ENCODE assay signal across 21 cellular contexts in genomic region chr5:121138952-121139351, GRCh38.
DNase-seq lines count a peak whose midpoint lies in the region; ATAC-seq, FAIRE-seq and TF ChIP-seq lines count a peak whose summit lies in the region.
"Had no signal": no experiment of that assay in that cellular context is flagged by ENCODE, and none has a peak within 500 bp of the region (broad histone marks: within the 10 kb centered on the region; RNA-seq: fewer than 3 reads in every experiment).

No MANE protein-coding gene starts in this region.

- no peak for FAIRE-seq in endothelial cell of umbilical vein (lab: Jason Lieb, UNC)
- FAIRE-seq: A204.1, G401.6, GM12891, GM19239 had no signal

- 15% methylated on average over 1 of the region's 1 CpG for WGBS in SK-N-SH (ENCODE audit: low lambda C conversion rate)
- WGBS in aorta, 2 donors: 50 to 76% methylated on average over 1 of the region's 1 CpG

- H4K20me1 ChIP-seq in SK-N-SH (ENCODE audit: insufficient read depth) (no peaks in the 10 kb centered on the region), endothelial cell of umbilical vein (replicated peaks; ENCODE audit: control insufficient read depth, extremely low read depth, insufficient read depth, low read length) (no peaks in the 10 kb centered on the region)
- H4K20me1 ChIP-seq: BLaER1 treated with 17β-estradiol and CSF1 and Interleukin-3, amounts not matched to agents 10 nM and 100 nM had no signal

- H3K4me2 ChIP-seq in SK-N-SH (no peak overlapping the region; the same call in 1 of the 2 replicates), endothelial cell of umbilical vein (ENCODE audit: insufficient read depth, low read length) (peak overlapping the region; percentile 67)
- H3K4me2 ChIP-seq: BLaER1 treated with 17β-estradiol and CSF1 and Interleukin-3, amounts not matched to agents 10 nM and 100 nM had no signal

- H3K36me3 ChIP-seq in ACC112 (ENCODE audit: insufficient read depth, low read length) (no peaks in the 10 kb centered on the region), RWPE2 (ENCODE audit: low read depth) (no peaks in the 10 kb centered on the region), SK-N-SH (replicated peaks in 1 of 2; ENCODE audit: control insufficient read depth in 1 of 2, insufficient read depth in 2 of 2, low read length in 1 of 2) (no peaks in the 10 kb centered on the region), endothelial cell of umbilical vein (ENCODE audit: control insufficient read depth in 2 of 2, extremely low read depth in 1 of 2, insufficient read depth in 2 of 2, low read length in 2 of 2) (no peaks in the 10 kb centered on the region), WERI-Rb-1 (no peaks in the 10 kb centered on the region), aorta (ENCODE audit: control insufficient read depth in 1 of 2, insufficient read depth in 2 of 2, low read length in 1 of 2) (no peaks in the 10 kb centered on the region)
- H3K36me3 ChIP-seq: BLaER1 treated with 17β-estradiol and CSF1 and Interleukin-3, amounts not matched to agents 10 nM and 100 nM had no signal

- H3K27me3 ChIP-seq in ACC112 (ENCODE audit: insufficient read depth, low read length): no peaks in the 10 kb centered on the region
- no peaks in the 10 kb centered on the region for H3K27me3 ChIP-seq in RWPE2 (ENCODE audit: insufficient read depth, poor library complexity, severe bottlenecking)
- H3K27me3 ChIP-seq in SK-N-SH (ENCODE audit: insufficient read depth): no peaks in the 10 kb centered on the region
- H3K27me3 ChIP-seq in endothelial cell of umbilical vein (ENCODE audit: control insufficient read depth in 2 of 2, insufficient read depth in 2 of 2, low read length in 2 of 2): no peaks in the 10 kb centered on the region
- no peaks in the 10 kb centered on the region for H3K27me3 ChIP-seq in WERI-Rb-1 (ENCODE audit: insufficient read depth, low read depth, severe bottlenecking)
- H3K27me3 ChIP-seq in aorta (ENCODE audit: control insufficient read depth in 1 of 2, insufficient read depth in 2 of 2, low read length in 1 of 2): no peaks in the 10 kb centered on the region
- H3K27me3 ChIP-seq: BLaER1 treated with 17β-estradiol and CSF1 and Interleukin-3, amounts not matched to agents 10 nM and 100 nM had no signal

- no peaks in the 10 kb centered on the region for H3K79me2 ChIP-seq in ACC112 (ENCODE audit: control insufficient read depth, insufficient read depth, low read length, unreplicated experiment)
- no peaks in the 10 kb centered on the region for H3K79me2 ChIP-seq in SK-N-SH (ENCODE audit: insufficient read depth)
- H3K79me2 ChIP-seq in endothelial cell of umbilical vein (ENCODE audit: control insufficient read depth, insufficient read depth, low read length): no peaks in the 10 kb centered on the region

- CTCF ChIA-PET in SK-N-SH (lab: Yijun Ruan, JAX): interaction anchor here (0.9 kb wide), 1 partner anchor 26 kb away, joined by 3 read pairs; no protein-coding TSS in a partner anchor
- CTCF ChIA-PET in endothelial cell of umbilical vein (lab: Charles Lee): interaction anchor here (0.7 to 1.8 kb wide), 3 partner anchors 15 to 44 kb away, joined by 3 to 5 read pairs (median 4); no protein-coding TSS in a partner anchor

- peaks cover 6% of the 10 kb centered on the region for H3F3A ChIP-seq in SK-N-SH (replicated peaks; ENCODE audit: insufficient read depth)

- TF ChIP-seq POLR2A in endothelial cell of umbilical vein (IDR thresholded peaks at IDR 0.05; ENCODE audit: low read depth, low read length): no peak

- no peak for DNase-seq in RWPE2 (ENCODE audit: low spot score)
- peak; percentile 4 for DNase-seq in SK-N-SH
- no peak for DNase-seq in endothelial cell of umbilical vein (ENCODE audit: low read depth, low spot score)
- no peak for DNase-seq in effector CD4-positive, alpha-beta T cell
- no peak for DNase-seq in WERI-Rb-1
- DNase-seq in aorta: no peak
- DNase-seq: AML-193; Caco-2; Calu3; CD4-positive, alpha-beta T cell; CD8-positive, alpha-beta T cell; DMS79 treated with DMSO at 0.1 percent for 48 hours; GF-D8 had no signal

- no TSS peak for BruUV-seq in endothelial cell of umbilical vein (replicated peaks; lab: Mats Ljungman, UMichigan)

- no peaks in the 10 kb centered on the region for H3K9me1 ChIP-seq in endothelial cell of umbilical vein (replicated peaks; ENCODE audit: control insufficient read depth, extremely low read depth, insufficient read depth, low read length)

- TF ChIP-seq CTCF in RWPE2 (IDR thresholded peaks at IDR 0.05; ENCODE audit: poor library complexity, severe bottlenecking) (no peak), SK-N-SH (IDR thresholded peaks at IDR 0.05) (no peak), endothelial cell of umbilical vein (IDR thresholded peaks at IDR 0.05; ENCODE audit: extremely low read depth in 1 of 2, insufficient read depth in 1 of 2, low read depth in 1 of 2, low read length in 2 of 2) (no peak), WERI-Rb-1 (IDR thresholded peaks at IDR 0.05; ENCODE audit: low read depth, low read length) (no peak)

- no peak for TF ChIP-seq RAD21 in SK-N-SH (IDR thresholded peaks at IDR 0.05; ENCODE audit: low read length)

- H3K9me3 ChIP-seq in RWPE2 (ENCODE audit: severe bottlenecking) (no peaks in the 10 kb centered on the region), SK-N-SH (no peaks in the 10 kb centered on the region), endothelial cell of umbilical vein (replicated peaks; ENCODE audit: control insufficient read depth, insufficient read depth, low read length) (no peaks in the 10 kb centered on the region), WERI-Rb-1 (ENCODE audit: severe bottlenecking) (no peaks in the 10 kb centered on the region), aorta (ENCODE audit: control insufficient read depth, low read length) (no peaks in the 10 kb centered on the region)
- H3K9me3 ChIP-seq: BLaER1 treated with 17β-estradiol and CSF1 and Interleukin-3, amounts not matched to agents 10 nM and 100 nM; Caco-2 had no signal

- H3K4me1 ChIP-seq in ACC112 (ENCODE audit: control insufficient read depth, insufficient read depth, low read length, unreplicated experiment) (peaks cover 10% of the 10 kb centered on the region), RWPE2 (ENCODE audit: insufficient read depth, poor library complexity, severe bottlenecking) (peaks cover 10% of the 10 kb centered on the region), SK-N-SH (ENCODE audit: control insufficient read depth in 1 of 2, insufficient read depth in 2 of 2, low read depth in 1 of 2, low read length in 1 of 2) (peaks cover 10 to 11% of the 10 kb centered on the region in 2 experiments), endothelial cell of umbilical vein (ENCODE audit: control insufficient read depth, extremely low read depth, insufficient read depth, low read length) (peaks cover 19% of the 10 kb centered on the region), aorta (ENCODE audit: control insufficient read depth in 1 of 2, insufficient read depth in 2 of 2, low read length in 2 of 2) (no peaks in the 10 kb centered on the region)
- H3K4me1 ChIP-seq: BLaER1 treated with 17β-estradiol and CSF1 and Interleukin-3, amounts not matched to agents 10 nM and 100 nM; Caco-2 had no signal

- H3K9ac ChIP-seq in SK-N-SH (no peak overlapping the region), endothelial cell of umbilical vein (replicated peaks; ENCODE audit: extremely low read depth, insufficient read depth, low read length) (no peak overlapping the region)
- H3K9ac ChIP-seq: BLaER1 treated with 17β-estradiol and CSF1 and Interleukin-3, amounts not matched to agents 10 nM and 100 nM had no signal

- H3K9me2 ChIP-seq in SK-N-SH: no peaks in the 10 kb centered on the region

- no peak for ATAC-seq in RWPE2 (ENCODE audit: low read depth)
- ATAC-seq in aorta (ENCODE audit: low FRiP score): no peak
- ATAC-seq: CD8-positive, alpha-beta T cell had no signal

- no peak overlapping the region for H3K27ac ChIP-seq in ACC112 (ENCODE audit: low read depth, low read length)
- peak overlapping the region; percentile 37 for H3K27ac ChIP-seq in RWPE2 (ENCODE audit: poor library complexity, severe bottlenecking)
- peak overlapping the region; percentile 89 to 96 for H3K27ac ChIP-seq in SK-N-SH (ENCODE audit: low read depth in 2 of 2, low read length in 1 of 2)
- peak overlapping the region; percentile 17 for H3K27ac ChIP-seq in endothelial cell of umbilical vein (ENCODE audit: insufficient read depth, low read depth, low read length)
- no peak overlapping the region for H3K27ac ChIP-seq in WERI-Rb-1
- no peak overlapping the region for H3K27ac ChIP-seq in aorta (ENCODE audit: low read depth in 1 of 2, low read length in 2 of 2)
- H3K27ac ChIP-seq: 22Rv1; BLaER1 treated with 17β-estradiol and CSF1 and Interleukin-3, amounts not matched to agents 10 nM and 100 nM; C4-2B had no signal

- H2AFZ ChIP-seq in ACC112 (ENCODE audit: low read length, unreplicated experiment) (peak overlapping the region; percentile 1), SK-N-SH (ENCODE audit: low read depth) (no peak overlapping the region), endothelial cell of umbilical vein (ENCODE audit: low read depth, low read length) (no peak overlapping the region)

- TF ChIP-seq EP300 in SK-N-SH (IDR thresholded peaks at IDR 0.05; ENCODE audit: borderline replicate concordance in 1 of 2, low read depth in 1 of 2, low read length in 1 of 2): peak in 1 of 2 experiments; percentile 64; a peak in 1 of 4 replicates

- dilution Hi-C loops in endothelial cell of umbilical vein (cut with MboI; ENCODE audit: extremely low pct_ligation_motif_present, low sequenced_read_pairs): no loop called here

- intact Hi-C loops in endothelial cell of umbilical vein (cut with micrococcal nuclease): loop anchor here (1.0 to 5.0 kb wide), 5 partner anchors 44 to 938 kb away; partner anchors contain the start of gene LOX
- intact Hi-C loops in aorta (cut with DNase I): no loop called here

- POLR2A ChIA-PET in SK-N-SH (lab: Yijun Ruan, JAX) (no interaction called here), endothelial cell of umbilical vein (lab: Charles Lee) (no interaction called here)

- H3K4me3 ChIP-seq in ACC112 (ENCODE audit: low read depth, low read length) (no peak overlapping the region), RWPE2 (ENCODE audit: severe bottlenecking) (no peak overlapping the region), SK-N-SH (ENCODE audit: low read depth in 2 of 2, low read length in 1 of 2) (no peak overlapping the region), endothelial cell of umbilical vein (replicated peaks in 1 of 3; ENCODE audit: insufficient read depth in 1 of 3, low read depth in 1 of 3, low read length in 3 of 3) (no peak overlapping the region), WERI-Rb-1 (ENCODE audit: low read depth, low read length) (no peak overlapping the region), aorta (ENCODE audit: low read length in 2 of 2) (no peak overlapping the region)
- H3K4me3 ChIP-seq: BLaER1 treated with 17β-estradiol and CSF1 and Interleukin-3, amounts not matched to agents 10 nM and 100 nM had no signal

TF ChIP-seq in endothelial cell of umbilical vein, 7 proteins besides CTCF, POLR2A, EP300 and RAD21 (continues in another document):
- TF ChIP-seq FOS (IDR thresholded peaks at IDR 0.05; ENCODE audit: borderline replicate concordance, insufficient read depth, low read length) (no peak), EZH2 (IDR thresholded peaks at IDR 0.05; ENCODE audit: borderline replicate concordance, low read depth, low read length, severe bottlenecking) (no peak), MYC (IDR thresholded peaks at IDR 0.05; ENCODE audit: low read depth, low read length) (no peak)

Comparison
In these comparisons a context has a peak if more than half of its experiments do, and no peak if none do; other contexts are left out.
1. H3K27ac ChIP-seq: peak in RWPE2 (single experiment), SK-N-SH (2 of 2) and endothelial cell of umbilical vein (single experiment); none in ACC112 (single experiment), WERI-Rb-1 (single experiment) and aorta (0 of 2).